ENCODE assay signal across 8 cellular contexts in the genomic region with DNA sequence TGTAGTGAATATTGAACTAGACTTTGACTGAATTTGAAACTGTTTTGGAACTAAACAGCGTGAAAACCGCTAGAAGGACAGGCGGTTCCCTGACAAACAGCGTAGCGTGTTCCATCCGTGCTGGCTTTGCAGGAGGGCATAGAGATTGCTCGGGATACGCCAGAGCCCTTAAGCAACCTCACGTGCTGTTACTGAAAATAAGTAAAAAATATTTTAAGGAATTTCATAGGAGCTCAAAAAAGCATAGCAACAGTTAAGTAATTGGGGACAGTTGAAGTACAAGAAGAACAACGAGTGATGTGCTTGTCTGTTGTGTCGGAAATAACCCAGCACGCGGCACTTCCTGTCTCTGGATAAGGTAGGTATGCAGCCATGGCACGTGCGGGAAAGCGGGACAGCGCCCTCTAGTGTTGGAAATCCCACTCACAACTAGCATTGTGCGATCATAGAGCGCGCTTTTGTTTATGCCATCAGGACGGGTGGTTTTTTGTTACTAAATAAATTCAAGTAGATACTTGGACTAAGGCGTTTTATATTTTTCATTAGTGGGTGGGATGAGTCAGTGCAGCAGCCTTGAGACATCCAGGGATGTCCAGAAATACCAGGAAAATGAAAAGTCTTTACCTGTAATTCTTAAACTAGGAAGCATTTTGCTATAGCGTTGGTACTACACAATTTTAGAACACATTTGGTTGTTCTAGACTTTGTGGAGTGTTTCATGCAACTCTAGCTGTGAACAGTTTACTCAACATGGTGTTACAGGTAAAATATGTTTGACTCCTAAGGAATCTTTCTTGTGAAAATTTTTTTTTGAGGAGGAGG. TPM values are rescaled to one million over a fixed set of nuclear protein-coding genes. Genes with fewer than 3 reads are reported as not detected.
DNase-seq lines count a peak whose midpoint lies in the region; ATAC-seq and TF ChIP-seq lines count a peak whose summit lies in the region.

No MANE protein-coding gene starts in this region.

- in situ Hi-C loops in astrocyte of the cerebellum (cut with HindIII; ENCODE audit: low sequenced_read_pairs): loop anchor here (10.0 kb wide), 1 partner anchor 52 kb away; a partner anchor contains a TSS

- H3K4me1 ChIP-seq in iPS DF 6.9 (ENCODE audit: control insufficient read depth, insufficient read depth, low read length): 0 out of 2 replicates have a peak, but pooled peaks cover 2% of the 10 kb centered on the region
- peaks cover 9 to 57% (median 42%) of the 10 kb centered on the region in 6 donors for H3K4me1 ChIP-seq in spleen

- DNase-seq in NCI-H1105 (lab: John Stamatoyannopoulos, UW): peak; percentile 49
- DNase-seq in T-helper 22 cell (ENCODE audit: low read depth): peak; percentile 73
- DNase-seq in astrocyte of the cerebellum (ENCODE audit: low read depth): peak; percentile 37
- DNase-seq in iPS DF 6.9 (ENCODE audit: low read depth, low spot score): peak; percentile 82
- DNase-seq in spleen: peak; percentile 95
- no peak for DNase-seq in NCI-H446 treated with DMSO at 0.1 percent for 48 hours (lab: John Stamatoyannopoulos, UW)

- H3K36me3 ChIP-seq in iPS DF 6.9 (ENCODE audit: control insufficient read depth, insufficient read depth, low read length): peaks cover 24% of the 10 kb centered on the region
- peaks cover 0 to 91% (median 37%) of the 10 kb centered on the region in 6 donors for H3K36me3 ChIP-seq in spleen

- peak; percentile 89 for ATAC-seq in HG02588 (IDR thresholded peaks at IDR 0.05; ENCODE audit: unreplicated experiment)

- H3K9me3 ChIP-seq in iPS DF 6.9 (ENCODE audit: control insufficient read depth, insufficient read depth, low read length) (no peaks in the 10 kb centered on the region), spleen (no peaks in the 10 kb centered on the region)

- TF ChIP-seq CTCF in GM12874 (IDR thresholded peaks at IDR 0.05; ENCODE audit: insufficient read depth, low read depth, low read length) (peak; percentile 82), astrocyte of the cerebellum (IDR thresholded peaks at IDR 0.05; ENCODE audit: low read depth, low read length, missing control alignments) (peak; percentile 85), spleen (IDR thresholded peaks at IDR 0.05 in 8 of 11, conservative IDR thresholded peaks at IDR 0.05 in 3 of 11) (peak; percentile 80 to 92 (median 88))

- TF ChIP-seq POLR2A in spleen (IDR thresholded peaks at IDR 0.05): no peak

- H3K27me3 ChIP-seq in iPS DF 6.9 (ENCODE audit: control insufficient read depth, insufficient read depth, low read length): no peaks in the 10 kb centered on the region
- H3K27me3 ChIP-seq in spleen (replicated peaks in 1 of 7): no peaks in the 10 kb centered on the region

- no CpG with 5 or more reads among the region's 23 CpGs for WGBS in iPS DF 6.9 (ENCODE audit: insufficient coverage, insufficient read length)
- WGBS in spleen, 5 donors: 39 to 48% (median 45%) methylated on average over 23 of the region's 23 CpGs

- intact Hi-C loops in spleen (cut with DNase I; ENCODE audit: low total_unique reads): no loop called here

- no peak overlapping the region for H3K27ac ChIP-seq in iPS DF 6.9 (ENCODE audit: low read length)
- H3K27ac ChIP-seq in spleen: peak overlapping the region in 7 of 8 donors; percentile 33 to 70 (median 67)

- no peak overlapping the region for H3K4me3 ChIP-seq in astrocyte of the cerebellum (ENCODE audit: low read depth, low read length)
- no peak overlapping the region for H3K4me3 ChIP-seq in iPS DF 6.9 (ENCODE audit: low read length)
- H3K4me3 ChIP-seq in spleen: no peak overlapping the region

RNA-seq across cellular contexts. Expression of a gene that starts 50.4 kb away (rescaled TPM):
- total RNA-seq in spleen: 100 to 1,000 TPM in 2 of 7 donors, 10 to 100 TPM in 5; 84.8 to 115 (median 95.9) TPM
- 10 to 100 TPM; 37.7 to 70.8 (median 49.5) TPM for polyA plus RNA-seq in spleen
